8 cellular contexts compared by ENCODE assay signal in the genomic region with DNA sequence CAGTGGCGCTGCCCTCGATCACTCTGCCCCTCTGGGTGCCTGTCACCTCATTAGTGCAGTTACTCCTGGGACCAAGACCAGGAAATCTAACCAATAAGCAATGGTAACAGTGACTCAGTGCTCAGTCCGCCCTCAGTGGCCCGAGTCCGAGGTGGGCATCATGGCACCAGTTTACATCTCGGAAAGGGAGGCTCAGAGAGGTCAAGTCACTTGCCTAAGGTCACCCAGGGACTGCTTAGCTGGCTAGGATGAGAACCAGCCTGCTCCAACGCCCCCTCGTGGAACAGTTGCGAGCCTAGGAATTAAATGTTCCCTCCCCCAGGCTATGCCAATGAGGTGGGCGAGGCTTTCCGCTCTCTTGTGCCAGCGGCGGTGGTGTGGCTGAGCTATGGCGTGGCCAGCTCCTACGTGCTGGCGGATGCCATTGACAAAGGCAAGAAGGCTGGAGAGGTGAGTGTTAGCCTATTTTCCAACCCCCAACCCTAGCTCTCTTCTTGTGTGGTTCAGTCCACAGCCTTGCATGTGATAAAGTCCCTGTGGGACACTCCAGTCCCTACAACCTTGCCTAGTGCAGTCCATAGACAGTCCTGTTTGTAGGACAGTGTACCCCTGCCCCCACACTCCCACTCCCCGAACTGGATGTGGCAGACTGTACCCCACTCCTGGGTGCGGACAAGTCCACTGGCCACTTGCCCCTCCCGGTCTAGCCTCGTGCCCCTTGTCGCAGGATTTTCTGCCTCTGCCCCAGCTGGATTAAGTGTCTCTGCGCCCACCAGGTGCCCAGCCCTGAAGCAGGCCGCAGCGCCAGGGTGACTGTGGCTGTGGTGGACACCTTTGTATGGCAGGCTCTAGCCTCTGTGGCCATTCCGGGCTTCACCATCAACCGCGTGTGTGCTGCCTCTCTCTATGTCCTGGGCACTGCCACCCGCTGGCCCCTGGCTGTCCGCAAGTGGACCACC. TPM values are rescaled to one million over a fixed set of nuclear protein-coding genes. Genes with fewer than 3 reads are reported as not detected.
DNase-seq lines count a peak whose midpoint lies in the region; ATAC-seq and TF ChIP-seq lines count a peak whose summit lies in the region.

No MANE protein-coding gene starts in this region.

- H3K4me1 ChIP-seq in aorta (ENCODE audit: control insufficient read depth in 1 of 2, insufficient read depth in 2 of 2, low read length in 2 of 2) = no peaks in the 10 kb centered on the region

- H3K36me3 ChIP-seq in aorta (ENCODE audit: control insufficient read depth in 1 of 2, insufficient read depth in 2 of 2, low read length in 1 of 2) = no peaks in the 10 kb centered on the region

- H3K9me3 ChIP-seq in aorta (ENCODE audit: control insufficient read depth, low read length) = no peaks in the 10 kb centered on the region

- H3K4me3 ChIP-seq in retinal pigment epithelial cell (ENCODE audit: low read length) (peak overlapping the region; percentile 62), aorta (ENCODE audit: low read length in 2 of 2) (no peak overlapping the region)

- no peak overlapping the region for H3K27ac ChIP-seq in aorta (ENCODE audit: low read depth in 1 of 2, low read length in 2 of 2)

- intact Hi-C loops in aorta (cut with DNase I) = no loop called here

- H3K27me3 ChIP-seq in aorta (ENCODE audit: control insufficient read depth in 1 of 2, insufficient read depth in 2 of 2, low read length in 1 of 2) = no peaks in the 10 kb centered on the region

- ATAC-seq in aorta (ENCODE audit: low FRiP score) = peak; percentile 17

- TF ChIP-seq CTCF in retinal pigment epithelial cell (conservative IDR thresholded peaks at IDR 0.05; ENCODE audit: low read depth, low read length) = peak; percentile 82

- 48 to 50% methylated on average over 29 of the region's 29 CpGs for WGBS in aorta, 2 donors

- DNase-seq in GM03348 (ENCODE audit: low spot score) (peak; percentile 85), NCI-H1694 treated with DMSO at 0.1 percent for 48 hours (lab: John Stamatoyannopoulos, UW) (peak; percentile 63), T-helper 22 cell (ENCODE audit: low read depth) (peak; percentile 74), anterior cingulate cortex (lab: John Stamatoyannopoulos, UW) (peak in 54 of 58 donors; percentile 13 to 83 (median 52)), hepatic stellate cell (ENCODE audit: low spot score) (peak; percentile 79), retinal pigment epithelial cell (ENCODE audit: low read depth) (peak; percentile 74), aorta (peak; percentile 91 to 94), DMS79 (lab: John Stamatoyannopoulos, UW) (no peak)

RNA-seq across cellular contexts. Expression of gene MTFP1, which starts 1.1 kb away (rescaled TPM):
- 1 to 10 TPM; 4.1 to 4.4 TPM for total RNA-seq in aorta
- polyA plus RNA-seq in aorta = 1 to 10 TPM; 4.0 to 6.8 TPM

RNA-seq across cellular contexts. Expression of gene SEC14L2, which starts 29.9 kb away (rescaled TPM):
- 10 to 100 TPM; 11.8 to 14.7 TPM for total RNA-seq in aorta
- 10 to 100 TPM; 12.6 to 13.3 TPM for polyA plus RNA-seq in aorta

RNA-seq across cellular contexts. Expression of gene RNF215, which starts 39.5 kb away (rescaled TPM):
- 10 to 100 TPM; 15.6 to 20.9 TPM for total RNA-seq in aorta
- polyA plus RNA-seq in aorta = 10 to 100 TPM in 1 of 2 donors, 1 to 10 TPM in 1; 4.5 to 22.6 TPM

RNA-seq across cellular contexts. Expression of gene SEC14L3, which starts 45.1 kb away (rescaled TPM):
- total RNA-seq in aorta = not detected
- not detected for polyA plus RNA-seq in aorta
